ENCODE assay signal across 8 cellular contexts in genomic region chr12:56266634-56267442, GRCh38. TPM values are rescaled to one million over a fixed set of nuclear protein-coding genes. Genes with fewer than 3 reads are reported as not detected.
DNase-seq lines count a peak whose midpoint lies in the region; ATAC-seq and TF ChIP-seq lines count a peak whose summit lies in the region.

COQ10A (plus strand) TSS chr12:56266942; CDS start chr12:56267119, 177 bp downstream.

- H3K27ac ChIP-seq in esophagus muscularis mucosa (replicated peaks in 1 of 4) (peak within 1 kb of the TSS; percentile 95 to 98 (median 98)), muscle layer of duodenum (ENCODE audit: low read length) (peak within 1 kb of the TSS; percentile 79)

- peak; percentile 84 for ATAC-seq in GM21619 (IDR thresholded peaks at IDR 0.05; ENCODE audit: unreplicated experiment)

- WGBS in esophagus muscularis mucosa, result under 1% methylated on average over 41 of the region's 71 CpGs

- H3K9me3 ChIP-seq in esophagus muscularis mucosa (no peaks in the 10 kb centered on the region), muscle layer of duodenum (ENCODE audit: control insufficient read depth in 1 of 2, low read length in 2 of 2) (no peaks in the 10 kb centered on the region)

- peaks cover 33 to 47% (median 36%) of the 10 kb centered on the region in 4 donors for H3K4me1 ChIP-seq in esophagus muscularis mucosa
- H3K4me1 ChIP-seq in muscle layer of duodenum (ENCODE audit: control insufficient read depth in 1 of 2, insufficient read depth in 2 of 2, low read length in 2 of 2), result peaks cover 5 to 21% of the 10 kb centered on the region in 2 donors

- intact Hi-C loops in esophagus muscularis mucosa (cut with DNase I), result no loop called here

- peak; percentile 46 for TF ChIP-seq POLR2A in esophagus muscularis mucosa (IDR thresholded peaks at IDR 0.05; ENCODE audit: low read depth)

- TF ChIP-seq EP300 in esophagus muscularis mucosa (IDR thresholded peaks at IDR 0.05), result no peak

- peak; percentile 65 to 78 (median 71) for TF ChIP-seq CTCF in esophagus muscularis mucosa (IDR thresholded peaks at IDR 0.05)

- H3K4me3 ChIP-seq in esophagus muscularis mucosa (peak within 1 kb of the TSS; percentile 67 to 88 (median 78)), muscle layer of duodenum (ENCODE audit: low read depth in 1 of 2, low read length in 2 of 2) (peak within 1 kb of the TSS; percentile 80 to 82)

- H3K27me3 ChIP-seq in esophagus muscularis mucosa, result no peaks in the 10 kb centered on the region
- H3K27me3 ChIP-seq in muscle layer of duodenum (ENCODE audit: low read depth, low read length), result no peaks in the 10 kb centered on the region

- H3K36me3 ChIP-seq in esophagus muscularis mucosa (peaks cover 0 to 30% (median 24%) of the 10 kb centered on the region in 4 donors), muscle layer of duodenum (ENCODE audit: control insufficient read depth in 1 of 2, insufficient read depth in 2 of 2, low read length in 2 of 2) (peaks cover 10 to 15% of the 10 kb centered on the region in 2 donors)

- in situ Hi-C loops in KBM-7 (cut with MboI; ENCODE audit: low pct_unique_long_range_greater_than_20kb, low sequenced_read_pairs), result no loop called here

- DNase-seq in DMS79 (lab: John Stamatoyannopoulos, UW), result peak; percentile 63
- DNase-seq in KBM-7, result peak; percentile 95
- peak; percentile 90 to 91 for DNase-seq in activated T-cell treated with anti-CD3 and anti-CD28 coated beads, Interleukin-2, amount 50 U/mL, for 48 hours
- DNase-seq in esophagus muscularis mucosa (ENCODE audit: extremely low spot score), result peak; percentile 98
- DNase-seq in stimulated activated CD8-positive, alpha-beta memory T cell treated with anti-CD3 and anti-CD28 coated beads, Interleukin-7, amount 100 ng/mL, for 4 hours (ENCODE audit: low read depth in 2 of 2), result peak; percentile 81 to 83

TF ChIP-seq in PFSK-1, 5 proteins besides CTCF, POLR2A, EP300 and RAD21:
- TF ChIP-seq SIN3A (IDR thresholded peaks at IDR 0.05; ENCODE audit: borderline replicate concordance, insufficient read depth, low read length) (no peak), POLR2AphosphoS5 (IDR thresholded peaks at IDR 0.05; ENCODE audit: low read depth, low read length) (peak; percentile 88), REST (IDR thresholded peaks at IDR 0.05; ENCODE audit: insufficient read depth in 1 of 2, low read depth in 2 of 2, low read length in 2 of 2) (no peak), TAF1 (IDR thresholded peaks at IDR 0.05; ENCODE audit: borderline replicate concordance, insufficient read depth, low read length) (peak; percentile 47; the same call in 1 of the 2 replicates), FOXP2 (optimal IDR thresholded peaks at IDR 0.05; ENCODE audit: borderline replicate concordance, extremely low read depth, extremely low read length, insufficient read depth) (no peak)

RNA-seq across cellular contexts. Expression of gene COQ10A, which starts in this region (rescaled TPM):
- polyA plus RNA-seq in PFSK-1 (2012; ENCODE audit: insufficient read length, low read depth), result 13.5 TPM
- 10 to 100 TPM; 12.4 to 22.8 (median 15.7) TPM for total RNA-seq in esophagus muscularis mucosa

Comparison
In these comparisons a context has a peak if more than half of its experiments do, and no peak if none do; other contexts are left out.
1. Peak in every context shown above with its lines: DNase-seq, ATAC-seq, H3K4me3 ChIP-seq and H3K27ac ChIP-seq.